Comparison of ENCODE assay signal across 10 cellular contexts in genomic region chr9:34124103-34124502, GRCh38. TPM values are rescaled to one million over a fixed set of nuclear protein-coding genes. Genes with fewer than 3 reads are reported as not detected.
A peak's percentile ranks its signal among the peaks of the same experiment; 100 is the strongest.
DNase-seq lines count a peak whose midpoint lies in the region; ATAC-seq and TF ChIP-seq lines count a peak whose summit lies in the region.
"Had no signal": no experiment of that assay in that cellular context is flagged by ENCODE, and none has a peak within 500 bp of the region (broad histone marks: within the 10 kb centered on the region; RNA-seq: fewer than 3 reads in every experiment).

No MANE protein-coding gene starts in this region.

- peak overlapping the region; percentile 81 for H3K4me3 ChIP-seq in DOHH2 (ENCODE audit: low read length)

- H3K79me2 ChIP-seq in DOHH2 (ENCODE audit: control insufficient read depth, low read length) = peaks cover 82% of the 10 kb centered on the region

- DNase-seq in KG1 (lab: John Stamatoyannopoulos, UW) = peak; percentile 81
- no peak for DNase-seq in activated T-helper 1 cell treated with anti-CD3 and anti-CD28 coated beads, Interleukin-12 subunit alpha, Interleukin-12 subunit beta, Interleukin-2, Interleukin-4 antibody, amounts not matched to agents 30 ng/mL and 10 ng/mL and 1 ng/mL, durations not matched to agents 14 hours and 24 hours and 36 hours (ENCODE audit: low spot score)
- no peak for DNase-seq in naive thymus-derived CD8-positive, alpha-beta T cell
- DNase-seq in activated effector memory CD4-positive, alpha-beta T cell treated with Interleukin-2 at 50 U/mL for 16 hours = no peak
- DNase-seq in DMS114 treated with DMSO at 0.1 percent for 48 hours (lab: John Stamatoyannopoulos, UW; ENCODE audit: unreplicated experiment) = no peak
- DNase-seq: right cardiac atrium had no signal

- POLR2A ChIA-PET in naive thymus-derived CD8-positive, alpha-beta T cell (lab: Charles Lee) = interaction anchor here (0.6 kb wide), 1 partner anchor 227 kb away, joined by 3 read pairs; no protein-coding TSS in a partner anchor

- H3K9me3 ChIP-seq in DOHH2 (ENCODE audit: control insufficient read depth, insufficient read depth, low read length) = no peaks in the 10 kb centered on the region
- H3K9me3 ChIP-seq: testis had no signal

- H3K27ac Mint-ChIP-seq in activated T-helper 1 cell treated with anti-CD3 and anti-CD28 coated beads, Interleukin-12 subunit alpha, Interleukin-12 subunit beta, Interleukin-2, Interleukin-4 antibody, amounts not matched to agents 30 ng/mL and 10 ng/mL and 1 ng/mL, durations not matched to agents 14 hours and 24 hours and 36 hours = peak overlapping the region; percentile 74
- H3K27ac Mint-ChIP-seq in naive thymus-derived CD8-positive, alpha-beta T cell = peak overlapping the region; percentile 80 to 98 (median 97)

- no peak for TF ChIP-seq CTCF in DOHH2 (IDR thresholded peaks at IDR 0.05; ENCODE audit: low read depth, low read length, poor library complexity, severe bottlenecking)

- H3F3A ChIP-seq in DOHH2 (ENCODE audit: control insufficient read depth, insufficient read depth) = peaks cover 19% of the 10 kb centered on the region

- no peaks in the 10 kb centered on the region for H3K9me3 Mint-ChIP-seq in activated T-helper 1 cell treated with anti-CD3 and anti-CD28 coated beads, Interleukin-12 subunit alpha, Interleukin-12 subunit beta, Interleukin-2, Interleukin-4 antibody, amounts not matched to agents 30 ng/mL and 10 ng/mL and 1 ng/mL, durations not matched to agents 14 hours and 24 hours and 36 hours
- no peaks in the 10 kb centered on the region for H3K9me3 Mint-ChIP-seq in naive thymus-derived CD8-positive, alpha-beta T cell

- H3K4me1 ChIP-seq in DOHH2 (ENCODE audit: control insufficient read depth, low read length) = peaks cover 45% of the 10 kb centered on the region

- intact Hi-C loops in activated T-helper 1 cell treated with anti-CD3 and anti-CD28 coated beads, Interleukin-12 subunit alpha, Interleukin-12 subunit beta, Interleukin-2, Interleukin-4 antibody, amounts not matched to agents 30 ng/mL and 10 ng/mL and 1 ng/mL, durations not matched to agents 14 hours and 24 hours and 36 hours (cut with micrococcal nuclease) = loop anchor here (10.0 kb wide), 2 partner anchors 331 to 861 kb away; partner anchors contain the start of genes DNAI1, DNAJB5 and FAM219A

- H3K27me3 ChIP-seq in DOHH2 (ENCODE audit: control insufficient read depth, low read length) = no peaks in the 10 kb centered on the region
- H3K27me3 ChIP-seq: testis had no signal

- H3K4me3 Mint-ChIP-seq in activated T-helper 1 cell treated with anti-CD3 and anti-CD28 coated beads, Interleukin-12 subunit alpha, Interleukin-12 subunit beta, Interleukin-2, Interleukin-4 antibody, amounts not matched to agents 30 ng/mL and 10 ng/mL and 1 ng/mL, durations not matched to agents 14 hours and 24 hours and 36 hours = peak overlapping the region; percentile 96
- peak overlapping the region; percentile 90 to 99 (median 95) for H3K4me3 Mint-ChIP-seq in naive thymus-derived CD8-positive, alpha-beta T cell

- peaks cover 50% of the 10 kb centered on the region for H3K4me1 Mint-ChIP-seq in activated T-helper 1 cell treated with anti-CD3 and anti-CD28 coated beads, Interleukin-12 subunit alpha, Interleukin-12 subunit beta, Interleukin-2, Interleukin-4 antibody, amounts not matched to agents 30 ng/mL and 10 ng/mL and 1 ng/mL, durations not matched to agents 14 hours and 24 hours and 36 hours (ENCODE audit: low read depth)
- H3K4me1 Mint-ChIP-seq in naive thymus-derived CD8-positive, alpha-beta T cell = peaks cover 42 to 68% (median 63%) of the 10 kb centered on the region in 4 donors

- peaks cover 35% of the 10 kb centered on the region for H3K36me3 Mint-ChIP-seq in activated T-helper 1 cell treated with anti-CD3 and anti-CD28 coated beads, Interleukin-12 subunit alpha, Interleukin-12 subunit beta, Interleukin-2, Interleukin-4 antibody, amounts not matched to agents 30 ng/mL and 10 ng/mL and 1 ng/mL, durations not matched to agents 14 hours and 24 hours and 36 hours (ENCODE audit: low read depth)
- H3K36me3 Mint-ChIP-seq in naive thymus-derived CD8-positive, alpha-beta T cell = peaks cover 0 to 57% (median 9%) of the 10 kb centered on the region in 3 donors

- no peak for ATAC-seq in naive thymus-derived CD8-positive, alpha-beta T cell
- ATAC-seq in HG02642 (IDR thresholded peaks at IDR 0.05; ENCODE audit: poor library complexity, unreplicated experiment) (no peak), GM21381 (IDR thresholded peaks at IDR 0.05; ENCODE audit: unreplicated experiment) (no peak)
- ATAC-seq: right cardiac atrium had no signal

- H3K27ac ChIP-seq in DOHH2 (ENCODE audit: low read depth, low read length) = peak overlapping the region; percentile 83

- peaks cover 24% of the 10 kb centered on the region for H4K20me1 ChIP-seq in DOHH2 (ENCODE audit: control insufficient read depth, insufficient read depth, low read depth, low read length)

- no peaks in the 10 kb centered on the region for H3K27me3 Mint-ChIP-seq in activated T-helper 1 cell treated with anti-CD3 and anti-CD28 coated beads, Interleukin-12 subunit alpha, Interleukin-12 subunit beta, Interleukin-2, Interleukin-4 antibody, amounts not matched to agents 30 ng/mL and 10 ng/mL and 1 ng/mL, durations not matched to agents 14 hours and 24 hours and 36 hours (ENCODE audit: insufficient read depth)
- peaks cover 0 to 7% (median 0%) of the 10 kb centered on the region in 5 donors for H3K27me3 Mint-ChIP-seq in naive thymus-derived CD8-positive, alpha-beta T cell

- H3K36me3 ChIP-seq in DOHH2 (ENCODE audit: control insufficient read depth, low read length) = peaks cover 70% of the 10 kb centered on the region

- no peaks in the 10 kb centered on the region for H3K9me2 ChIP-seq in DOHH2 (replicated peaks; ENCODE audit: control insufficient read depth, low read length)

- H3K4me2 ChIP-seq in DOHH2 (ENCODE audit: low read length) = peak overlapping the region; percentile 82

RNA-seq across cellular contexts. Expression of gene DCAF12, which starts 2.4 kb away (rescaled TPM):
- total RNA-seq in activated T-helper 1 cell treated with anti-CD3 and anti-CD28 coated beads, Interleukin-12 subunit alpha, Interleukin-12 subunit beta, Interleukin-2, Interleukin-4 antibody, amounts not matched to agents 30 ng/mL and 10 ng/mL and 1 ng/mL, durations not matched to agents 14 hours and 24 hours and 36 hours = 49.7 and 52.8 TPM in 2 replicates
- 10 to 100 TPM; 21.5 to 24.0 TPM for total RNA-seq in naive thymus-derived CD8-positive, alpha-beta T cell
- polyA plus RNA-seq in naive thymus-derived CD8-positive, alpha-beta T cell = 10 to 100 TPM in 2 of 3 donors, 1 to 10 TPM in 1; 9.0 to 14.8 (median 13.9) TPM

RNA-seq across cellular contexts. Expression of gene UBAP1, which starts 54.7 kb away (rescaled TPM):
- 30.0 and 33.4 TPM in 2 replicates for total RNA-seq in activated T-helper 1 cell treated with anti-CD3 and anti-CD28 coated beads, Interleukin-12 subunit alpha, Interleukin-12 subunit beta, Interleukin-2, Interleukin-4 antibody, amounts not matched to agents 30 ng/mL and 10 ng/mL and 1 ng/mL, durations not matched to agents 14 hours and 24 hours and 36 hours
- total RNA-seq in naive thymus-derived CD8-positive, alpha-beta T cell = 10 to 100 TPM; 38.9 to 40.2 TPM
- polyA plus RNA-seq in naive thymus-derived CD8-positive, alpha-beta T cell = 10 to 100 TPM; 36.3 to 48.1 (median 36.5) TPM
